ENCODE assay signal across 19 cellular contexts in the genomic region with DNA sequence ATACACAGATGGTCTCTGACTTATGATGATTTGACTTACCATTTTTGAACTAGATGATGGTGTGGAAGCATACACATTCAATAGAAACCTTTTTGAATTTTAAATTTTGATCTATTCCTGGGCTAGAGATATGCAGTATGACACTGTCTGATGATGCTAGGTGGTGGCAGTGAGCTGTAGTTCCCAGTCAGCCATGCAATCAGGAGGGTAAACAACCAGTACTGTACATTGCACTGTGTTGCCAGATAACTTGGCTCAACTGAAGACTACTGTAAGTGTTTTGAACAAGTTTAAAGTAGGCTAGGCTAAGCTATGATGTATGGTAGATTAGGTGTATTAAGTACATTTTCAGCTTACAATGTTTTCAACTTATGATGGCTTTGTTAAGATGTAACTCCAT.
DNase-seq lines count a peak whose midpoint lies in the region; ATAC-seq and TF ChIP-seq lines count a peak whose summit lies in the region.
"Had no signal": no experiment of that assay in that cellular context is flagged by ENCODE, and none has a peak within 500 bp of the region (broad histone marks: within the 10 kb centered on the region; RNA-seq: fewer than 3 reads in every experiment).

No MANE protein-coding gene starts in this region.

- TF ChIP-seq CTCF in HCT116 (IDR thresholded peaks at IDR 0.05 in 2 of 3, conservative IDR thresholded peaks at IDR 0.05 in 1 of 3; ENCODE audit: borderline replicate concordance in 1 of 3, insufficient read depth in 1 of 3, low read depth in 2 of 3, low read length in 2 of 3) (no peak), choroid plexus epithelial cell (conservative IDR thresholded peaks at IDR 0.05; ENCODE audit: low read depth, low read length) (no peak)

- no peak overlapping the region for H3K27ac Mint-ChIP-seq in activated CD4-positive, alpha-beta memory T cell treated with anti-CD3 and anti-CD28 coated beads for 36 hours
- H3K27ac Mint-ChIP-seq: CD14-positive monocyte; CD4-positive, alpha-beta memory T cell had no signal

- H3K27me3 Mint-ChIP-seq in activated CD4-positive, alpha-beta memory T cell treated with anti-CD3 and anti-CD28 coated beads for 36 hours = no peaks in the 10 kb centered on the region
- H3K27me3 Mint-ChIP-seq: CD4-positive, alpha-beta memory T cell had no signal

- no peak overlapping the region for H3K4me2 ChIP-seq in HCT116 (ENCODE audit: low read length)
- H3K4me2 ChIP-seq: A549 had no signal

- intact Hi-C loops in HCT116 (cut with micrococcal nuclease) = no loop called here
- intact Hi-C loops in activated CD4-positive, alpha-beta memory T cell treated with anti-CD3 and anti-CD28 coated beads for 36 hours (cut with micrococcal nuclease) = no loop called here

- no peaks in the 10 kb centered on the region for H3K36me3 Mint-ChIP-seq in activated CD4-positive, alpha-beta memory T cell treated with anti-CD3 and anti-CD28 coated beads for 36 hours
- H3K36me3 Mint-ChIP-seq: CD14-positive monocyte; CD4-positive, alpha-beta memory T cell had no signal

- H3K9ac ChIP-seq in HCT116 (ENCODE audit: low read length) = no peak overlapping the region
- H3K9ac ChIP-seq: GM23248 had no signal

- no peaks in the 10 kb centered on the region for H3K27me3 ChIP-seq in HCT116 (ENCODE audit: insufficient read depth, low read length)

- TF ChIP-seq POLR2A in HCT116 (IDR thresholded peaks at IDR 0.05; ENCODE audit: borderline replicate concordance, extremely low read depth, insufficient read depth, insufficient read length) = no peak

- TF ChIP-seq RAD21 in HCT116 (IDR thresholded peaks at IDR 0.05; ENCODE audit: low read depth) = no peak

- H3K4me1 Mint-ChIP-seq in activated CD4-positive, alpha-beta memory T cell treated with anti-CD3 and anti-CD28 coated beads for 36 hours (ENCODE audit: low read depth) = no peaks in the 10 kb centered on the region
- H3K4me1 Mint-ChIP-seq: CD14-positive monocyte; CD4-positive, alpha-beta memory T cell had no signal

- peak overlapping the region; percentile 34 for H2AFZ ChIP-seq in HCT116 (ENCODE audit: low read depth, low read length, poor library complexity, severe bottlenecking)
- H2AFZ ChIP-seq: GM23248 had no signal

- CTCF ChIA-PET in HCT116 (lab: Charles Lee) = no interaction called here
- CTCF ChIA-PET in activated CD4-positive, alpha-beta memory T cell treated with anti-CD3 and anti-CD28 coated beads for 36 hours (lab: Charles Lee) = no interaction called here

- RAD21 ChIA-PET in HCT116 (lab: Charles Lee; ENCODE audit: low non-redundant PET in 1 of 2, low total read pairs in 2 of 2, uncharacterized antibody in 2 of 2, unreplicated experiment in 2 of 2) = interaction anchor here in 1 of 2 experiments (0.5 kb wide), 1 partner anchor 11 kb away, joined by 15 read pairs; no protein-coding TSS in a partner anchor

- H3K4me3 ChIP-seq in HCT116 (replicated peaks in 1 of 2; ENCODE audit: low read depth in 1 of 2, low read length in 2 of 2) (no peak overlapping the region), choroid plexus epithelial cell (ENCODE audit: low read depth, low read length) (no peak overlapping the region)
- H3K4me3 ChIP-seq: A549, GM12878, GM23248, K562 had no signal

- H4K20me1 ChIP-seq in HCT116 (ENCODE audit: insufficient read depth) = no peaks in the 10 kb centered on the region

- no peak overlapping the region for H3K4me3 Mint-ChIP-seq in activated CD4-positive, alpha-beta memory T cell treated with anti-CD3 and anti-CD28 coated beads for 36 hours
- H3K4me3 Mint-ChIP-seq: CD14-positive monocyte; CD4-positive, alpha-beta memory T cell had no signal

- no peak overlapping the region for H3K27ac ChIP-seq in HCT116 (ENCODE audit: low read depth, low read length)
- H3K27ac ChIP-seq: 22Rv1, A549, GM23248, HL-60 had no signal

- BruUV-seq in HCT116 (replicated peaks; lab: Mats Ljungman, UMichigan) = no TSS peak

- no peaks in the 10 kb centered on the region for H3K79me2 ChIP-seq in HCT116 (ENCODE audit: insufficient read depth, low read length)

- no peaks in the 10 kb centered on the region for H3K36me3 ChIP-seq in HCT116 (ENCODE audit: control insufficient read depth in 1 of 2, insufficient read depth in 2 of 2, low read length in 2 of 2)

- H3K9me2 ChIP-seq in HCT116 (ENCODE audit: insufficient read depth) = no peaks in the 10 kb centered on the region

- peak; percentile 10 for DNase-seq in DMS53 (lab: John Stamatoyannopoulos, UW)
- no peak for DNase-seq in DMS53 treated with DMSO at 0.1 percent for 48 hours (lab: John Stamatoyannopoulos, UW; ENCODE audit: unreplicated experiment)
- no peak for DNase-seq in HCT116 (ENCODE audit: low read depth, low spot score)
- peak; percentile 35 for DNase-seq in NCI-H82 (lab: John Stamatoyannopoulos, UW)
- peak; percentile 4 for DNase-seq in choroid plexus epithelial cell (ENCODE audit: low read depth)
- no peak for DNase-seq in EL
- DNase-seq in activated CD4-positive, alpha-beta memory T cell treated with anti-CD3 and anti-CD28 coated beads for 36 hours = no peak
- DNase-seq in NCI-H2107 (lab: John Stamatoyannopoulos, UW) = no peak
- DNase-seq: AML-193; CD4-positive, alpha-beta memory T cell; GM23248; H7; IMR-90 had no signal

- no peaks in the 10 kb centered on the region for H3K4me1 ChIP-seq in HCT116 (ENCODE audit: control insufficient read depth in 1 of 2, insufficient read depth in 2 of 2, low read length in 2 of 2)
- H3K4me1 ChIP-seq: A549 had no signal

- POLR2A ChIA-PET in HCT116 (lab: Charles Lee) = no interaction called here
- POLR2A ChIA-PET in activated CD4-positive, alpha-beta memory T cell treated with anti-CD3 and anti-CD28 coated beads for 36 hours (lab: Charles Lee) = no interaction called here

- no peak for ATAC-seq in HCT116
- ATAC-seq: A549, GM12878, K562 had no signal

- no peaks in the 10 kb centered on the region for H3K9me3 ChIP-seq in HCT116 (ENCODE audit: control insufficient read depth in 1 of 2, insufficient read depth in 1 of 2, low read depth in 1 of 2, low read length in 2 of 2)
- H3K9me3 ChIP-seq: A549 had no signal

- no peaks in the 10 kb centered on the region for H3K9me3 Mint-ChIP-seq in activated CD4-positive, alpha-beta memory T cell treated with anti-CD3 and anti-CD28 coated beads for 36 hours

TF ChIP-seq in HCT116, 20 proteins besides CTCF, POLR2A, EP300 and RAD21 (continues in another document):
- TF ChIP-seq, protein P1, sequence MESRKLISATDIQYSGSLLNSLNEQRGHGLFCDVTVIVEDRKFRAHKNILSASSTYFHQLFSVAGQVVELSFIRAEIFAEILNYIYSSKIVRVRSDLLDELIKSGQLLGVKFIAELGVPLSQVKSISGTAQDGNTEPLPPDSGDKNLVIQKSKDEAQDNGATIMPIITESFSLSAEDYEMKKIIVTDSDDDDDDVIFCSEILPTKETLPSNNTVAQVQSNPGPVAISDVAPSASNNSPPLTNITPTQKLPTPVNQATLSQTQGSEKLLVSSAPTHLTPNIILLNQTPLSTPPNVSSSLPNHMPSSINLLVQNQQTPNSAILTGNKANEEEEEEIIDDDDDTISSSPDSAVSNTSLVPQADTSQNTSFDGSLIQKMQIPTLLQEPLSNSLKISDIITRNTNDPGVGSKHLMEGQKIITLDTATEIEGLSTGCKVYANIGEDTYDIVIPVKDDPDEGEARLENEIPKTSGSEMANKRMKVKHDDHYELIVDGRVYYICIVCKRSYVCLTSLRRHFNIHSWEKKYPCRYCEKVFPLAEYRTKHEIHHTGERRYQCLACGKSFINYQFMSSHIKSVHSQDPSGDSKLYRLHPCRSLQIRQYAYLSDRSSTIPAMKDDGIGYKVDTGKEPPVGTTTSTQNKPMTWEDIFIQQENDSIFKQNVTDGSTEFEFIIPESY (IDR thresholded peaks at IDR 0.05; ENCODE audit: extremely low read depth, insufficient replicate concordance, low read length) = no peak
- TF ChIP-seq YY1 (IDR thresholded peaks at IDR 0.05; ENCODE audit: extremely low read depth, insufficient replicate concordance, low read depth, low read length) = no peak
- TF ChIP-seq EZH2phosphoT487 (IDR thresholded peaks at IDR 0.05; ENCODE audit: borderline replicate concordance) = no peak
- no peak for TF ChIP-seq ZNF274 (IDR thresholded peaks at IDR 0.05; ENCODE audit: low read depth, low read length)
- TF ChIP-seq SRF (IDR thresholded peaks at IDR 0.05; ENCODE audit: low read depth) = no peak
- TF ChIP-seq SIN3A (IDR thresholded peaks at IDR 0.05; ENCODE audit: low read depth) = no peak
- TF ChIP-seq, protein P2, sequence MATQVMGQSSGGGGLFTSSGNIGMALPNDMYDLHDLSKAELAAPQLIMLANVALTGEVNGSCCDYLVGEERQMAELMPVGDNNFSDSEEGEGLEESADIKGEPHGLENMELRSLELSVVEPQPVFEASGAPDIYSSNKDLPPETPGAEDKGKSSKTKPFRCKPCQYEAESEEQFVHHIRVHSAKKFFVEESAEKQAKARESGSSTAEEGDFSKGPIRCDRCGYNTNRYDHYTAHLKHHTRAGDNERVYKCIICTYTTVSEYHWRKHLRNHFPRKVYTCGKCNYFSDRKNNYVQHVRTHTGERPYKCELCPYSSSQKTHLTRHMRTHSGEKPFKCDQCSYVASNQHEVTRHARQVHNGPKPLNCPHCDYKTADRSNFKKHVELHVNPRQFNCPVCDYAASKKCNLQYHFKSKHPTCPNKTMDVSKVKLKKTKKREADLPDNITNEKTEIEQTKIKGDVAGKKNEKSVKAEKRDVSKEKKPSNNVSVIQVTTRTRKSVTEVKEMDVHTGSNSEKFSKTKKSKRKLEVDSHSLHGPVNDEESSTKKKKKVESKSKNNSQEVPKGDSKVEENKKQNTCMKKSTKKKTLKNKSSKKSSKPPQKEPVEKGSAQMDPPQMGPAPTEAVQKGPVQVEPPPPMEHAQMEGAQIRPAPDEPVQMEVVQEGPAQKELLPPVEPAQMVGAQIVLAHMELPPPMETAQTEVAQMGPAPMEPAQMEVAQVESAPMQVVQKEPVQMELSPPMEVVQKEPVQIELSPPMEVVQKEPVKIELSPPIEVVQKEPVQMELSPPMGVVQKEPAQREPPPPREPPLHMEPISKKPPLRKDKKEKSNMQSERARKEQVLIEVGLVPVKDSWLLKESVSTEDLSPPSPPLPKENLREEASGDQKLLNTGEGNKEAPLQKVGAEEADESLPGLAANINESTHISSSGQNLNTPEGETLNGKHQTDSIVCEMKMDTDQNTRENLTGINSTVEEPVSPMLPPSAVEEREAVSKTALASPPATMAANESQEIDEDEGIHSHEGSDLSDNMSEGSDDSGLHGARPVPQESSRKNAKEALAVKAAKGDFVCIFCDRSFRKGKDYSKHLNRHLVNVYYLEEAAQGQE (IDR thresholded peaks at IDR 0.05; ENCODE audit: low read depth) = no peak
- TF ChIP-seq EZH2 (IDR thresholded peaks at IDR 0.05) = no peak
- no peak for TF ChIP-seq ELF1 (IDR thresholded peaks at IDR 0.05; ENCODE audit: borderline replicate concordance, low read depth)
- TF ChIP-seq SP1 (IDR thresholded peaks at IDR 0.05; ENCODE audit: low read depth) = no peak
- TF ChIP-seq POLR2AphosphoS5 (IDR thresholded peaks at IDR 0.05; ENCODE audit: low read depth, low read length) = no peak
- TF ChIP-seq EGR1 (IDR thresholded peaks at IDR 0.05; ENCODE audit: low read depth) = no peak
- TF ChIP-seq JUND (IDR thresholded peaks at IDR 0.05) = no peak

Comparison
In these comparisons a context has a peak if more than half of its experiments do, and no peak if none do; other contexts are left out.
1. DNase-seq: peak in DMS53 (single experiment), NCI-H82 (single experiment) and choroid plexus epithelial cell (single experiment); none in DMS53 treated with DMSO at 0.1 percent for 48 hours (single experiment), HCT116 (single experiment), EL (single experiment), activated CD4-positive, alpha-beta memory T cell treated with anti-CD3 and anti-CD28 coated beads for 36 hours (single experiment) and NCI-H2107 (single experiment).